ENCODE assay signal across 8 cellular contexts in genomic region chr15:40274350-40275274, GRCh38. TPM values are rescaled to one million over a fixed set of nuclear protein-coding genes. Genes with fewer than 3 reads are reported as not detected.
DNase-seq lines count a peak whose midpoint lies in the region; ATAC-seq lines count a peak whose summit lies in the region.

No MANE protein-coding gene starts in this region.

- peak; percentile 83 for DNase-seq in COR-L47 (lab: John Stamatoyannopoulos, UW)
- peak; percentile 72 for DNase-seq in NK-92 treated with Interleukin-12 subunit alpha and Interleukin-12 subunit beta, amount 100 ng/mL, for 24 hours (lab: John Stamatoyannopoulos, UW)
- DNase-seq in activated CD8-positive, alpha-beta memory T cell treated with anti-CD3 and anti-CD28 coated beads for 24 hours: peak; percentile 98
- peak; percentile 88 for DNase-seq in effector CD4-positive, alpha-beta T cell
- DNase-seq in mesendoderm: peak; percentile 85
- DNase-seq in stimulated activated CD8-positive, alpha-beta memory T cell treated with anti-CD3 and anti-CD28 coated beads, Interleukin-15, amount 100 ng/mL, for 48 hours (ENCODE audit: low read depth in 2 of 2): peak; percentile 68 to 71

- no peak overlapping the region for H3K56ac ChIP-seq in mesendoderm (ENCODE audit: low read length)

- ATAC-seq in HG03378 (IDR thresholded peaks at IDR 0.05; ENCODE audit: unreplicated experiment) (peak; percentile 53), GM21619 (IDR thresholded peaks at IDR 0.05; ENCODE audit: unreplicated experiment) (no peak)

- no peak overlapping the region for H3K23ac ChIP-seq in mesendoderm (ENCODE audit: low read length)

- no peak overlapping the region for H4K8ac ChIP-seq in mesendoderm (ENCODE audit: low read depth, low read length)

- no peak overlapping the region for H2BK5ac ChIP-seq in mesendoderm (ENCODE audit: low read length)

- no peak overlapping the region for H2BK15ac ChIP-seq in mesendoderm (replicated peaks; ENCODE audit: low read depth)

- H3K27me3 ChIP-seq in mesendoderm (ENCODE audit: insufficient read depth, low read length, poor library complexity): no peaks in the 10 kb centered on the region

- H3K79me1 ChIP-seq in mesendoderm (ENCODE audit: low read length): no peaks in the 10 kb centered on the region

- no peak overlapping the region for H3K27ac ChIP-seq in mesendoderm (ENCODE audit: low read depth, low read length)

- no CpG with 5 or more reads among the region's 26 CpGs for WGBS in mesendoderm (ENCODE audit: extremely low coverage, insufficient coverage, low lambda C conversion rate)

- H4K5ac ChIP-seq in mesendoderm (ENCODE audit: low read length): no peak overlapping the region

- H3K79me2 ChIP-seq in mesendoderm (ENCODE audit: control insufficient read depth, insufficient read depth, low read length): no peaks in the 10 kb centered on the region

- no peak overlapping the region for H3K4me3 ChIP-seq in mesendoderm (ENCODE audit: low read length)

- H3K18ac ChIP-seq in mesendoderm (ENCODE audit: low read length): no peak overlapping the region

- no peak overlapping the region for H3K4me2 ChIP-seq in mesendoderm (ENCODE audit: low read length)

- no peaks in the 10 kb centered on the region for H3K36me3 ChIP-seq in mesendoderm (ENCODE audit: control insufficient read depth, insufficient read depth, low read length)

- no peak overlapping the region for H2BK120ac ChIP-seq in mesendoderm (ENCODE audit: low read depth, low read length)

- no peak overlapping the region for H3K9ac ChIP-seq in mesendoderm (ENCODE audit: low read length)

- H3K4ac ChIP-seq in mesendoderm (ENCODE audit: low read depth, low read length): no peak overlapping the region

- no peaks in the 10 kb centered on the region for H3K4me1 ChIP-seq in mesendoderm (ENCODE audit: control insufficient read depth, low read depth, low read length)

- no peak overlapping the region for H2AK5ac ChIP-seq in mesendoderm (ENCODE audit: low read length)

RNA-seq across cellular contexts. Expression of gene ANKRD63, which starts 8.3 kb away (rescaled TPM):
- 0.04 TPM for polyA plus RNA-seq in mesendoderm (2013, experiment 1 of 2)
- polyA plus RNA-seq in mesendoderm (2013, experiment 2 of 2): 0.06 TPM

RNA-seq across cellular contexts. Expression of gene PLCB2, which starts 33.1 kb away (rescaled TPM):
- 7.6 TPM for polyA plus RNA-seq in mesendoderm (2013, experiment 1 of 2)
- polyA plus RNA-seq in mesendoderm (2013, experiment 2 of 2): 7.0 TPM

RNA-seq across cellular contexts. Expression of gene PAK6, which starts 35.7 kb away (rescaled TPM):
- polyA plus RNA-seq in mesendoderm (2013, experiment 1 of 2): 5.8 TPM
- 6.7 TPM for polyA plus RNA-seq in mesendoderm (2013, experiment 2 of 2)

RNA-seq across cellular contexts. Expression of gene INAFM2, which starts 48.9 kb away (rescaled TPM):
- 17.9 TPM for polyA plus RNA-seq in mesendoderm (2013, experiment 1 of 2)
- polyA plus RNA-seq in mesendoderm (2013, experiment 2 of 2): 17.4 TPM
